Comparison of ENCODE assay signal across 8 cellular contexts in genomic region chr16:74296120-74296464, GRCh38. TPM values are rescaled to one million over a fixed set of nuclear protein-coding genes. Genes with fewer than 3 reads are reported as not detected.
DNase-seq lines count a peak whose midpoint lies in the region; ATAC-seq and TF ChIP-seq lines count a peak whose summit lies in the region.

No MANE protein-coding gene starts in this region.

- no peak overlapping the region for H4K91ac ChIP-seq in neuronal stem cell (ENCODE audit: low read depth, low read length, poor library complexity)

- ATAC-seq in HG02678 (IDR thresholded peaks at IDR 0.05; ENCODE audit: unreplicated experiment), result peak; percentile 17
- ATAC-seq in PC-3, result no peak; the same call in 1 of the 2 replicates

- H2AK5ac ChIP-seq in neuronal stem cell (ENCODE audit: low read depth, low read length), result no peak overlapping the region

- peak overlapping the region; percentile 99 for H2AFZ ChIP-seq in PC-3 (ENCODE audit: low read length)
- peak overlapping the region; percentile 86 for H2AFZ ChIP-seq in neuronal stem cell (ENCODE audit: low read length)

- H3K36me3 Mint-ChIP-seq in endothelial cell (ENCODE audit: low read depth, unreplicated experiment), result peaks cover 3% of the 10 kb centered on the region

- no peaks in the 10 kb centered on the region for H3F3A ChIP-seq in PC-3 (ENCODE audit: low read length, unreplicated experiment)

- H3K27ac ChIP-seq in PC-3 (ENCODE audit: low read length), result peak overlapping the region; percentile 88
- no peak overlapping the region for H3K27ac ChIP-seq in neuronal stem cell (replicated peaks; ENCODE audit: low read length)

- no peak overlapping the region for H2BK12ac ChIP-seq in neuronal stem cell (ENCODE audit: low read length)

- peak overlapping the region; percentile 96 for H3K4me2 ChIP-seq in PC-3 (ENCODE audit: low read length)
- H3K4me2 ChIP-seq in neuronal stem cell (ENCODE audit: insufficient read depth, low read length, poor library complexity, severe bottlenecking), result peak overlapping the region; percentile 55

- H3K9me3 ChIP-seq in PC-3 (ENCODE audit: low read length) (no peaks in the 10 kb centered on the region), neuronal stem cell (replicated peaks in 1 of 2; ENCODE audit: control insufficient read depth in 2 of 2, insufficient read depth in 1 of 2, low read depth in 1 of 2, low read length in 2 of 2) (peaks cover 0 to 2% of the 10 kb centered on the region in 2 donors)

- TF ChIP-seq CTCF in PC-3 (conservative IDR thresholded peaks at IDR 0.05; ENCODE audit: low read depth, low read length), result no peak
- TF ChIP-seq CTCF in endothelial cell (IDR thresholded peaks at IDR 0.05; ENCODE audit: unreplicated experiment), result no peak

- H3K79me1 ChIP-seq in neuronal stem cell (ENCODE audit: low read depth, low read length), result peaks cover 7% of the 10 kb centered on the region

- H3K27ac Mint-ChIP-seq in endothelial cell (ENCODE audit: unreplicated experiment), result peak overlapping the region; percentile 94

- BruUV-seq in PC-3 (replicated peaks; lab: Mats Ljungman, UMichigan), result TSS peak; percentile 77

- intact Hi-C loops in PC-3 (cut with micrococcal nuclease), result no loop called here

- DNase-seq in DMS53 treated with DMSO at 0.1 percent for 48 hours (lab: John Stamatoyannopoulos, UW; ENCODE audit: unreplicated experiment) (peak; percentile 50), DMS53 (lab: John Stamatoyannopoulos, UW) (no peak), PC-3 (no peak), endothelial cell (ENCODE audit: low spot score) (no peak), neuronal stem cell (ENCODE audit: low spot score) (peak; percentile 12), NCI-H69 (lab: John Stamatoyannopoulos, UW) (no peak), ureter (ENCODE audit: low spot score) (no peak)

- H3K18ac ChIP-seq in neuronal stem cell (ENCODE audit: low read length), result no peak overlapping the region

- H3K4me1 ChIP-seq in PC-3 (ENCODE audit: insufficient read depth, low read length), result peaks cover 22% of the 10 kb centered on the region
- peaks cover 0 to 4% of the 10 kb centered on the region in 2 donors for H3K4me1 ChIP-seq in neuronal stem cell (ENCODE audit: control insufficient read depth in 2 of 2, insufficient read depth in 1 of 2, low read depth in 1 of 2, low read length in 2 of 2)

- WGBS in neuronal stem cell (ENCODE audit: extremely low coverage in 2 of 2, insufficient read length in 2 of 2, insufficient replicate concordance in 1 of 2), 2 donors, result no CpG with 5 or more reads among the region's 10 CpGs

- CTCF ChIA-PET in PC-3 (lab: Charles Lee), result no interaction called here

- peaks cover 7% of the 10 kb centered on the region for H3K27me3 Mint-ChIP-seq in endothelial cell (ENCODE audit: unreplicated experiment)

- no peaks in the 10 kb centered on the region for H3K9me2 ChIP-seq in PC-3 (replicated peaks; ENCODE audit: low read length)

- H3K9ac ChIP-seq in PC-3 (ENCODE audit: low read length) (peak overlapping the region; percentile 100), neuronal stem cell (ENCODE audit: low read depth, low read length, poor library complexity) (no peak overlapping the region)

- peaks cover 21% of the 10 kb centered on the region for H4K20me1 ChIP-seq in PC-3 (ENCODE audit: low read length)

- peak overlapping the region; percentile 90 for H3K4me3 Mint-ChIP-seq in endothelial cell (ENCODE audit: unreplicated experiment)

- peaks cover 29% of the 10 kb centered on the region; the same call in 1 of the 2 replicates for H3K36me3 ChIP-seq in PC-3 (ENCODE audit: low read depth, low read length)
- H3K36me3 ChIP-seq in neuronal stem cell (replicated peaks in 1 of 2; ENCODE audit: control insufficient read depth in 2 of 2, insufficient read depth in 2 of 2, low read length in 2 of 2), result peaks cover 9 to 31% of the 10 kb centered on the region in 2 donors

- no peak overlapping the region for H2BK120ac ChIP-seq in neuronal stem cell (ENCODE audit: low read depth, low read length)

- no peak overlapping the region for H4K8ac ChIP-seq in neuronal stem cell (ENCODE audit: low read depth, low read length)

- H3K27me3 ChIP-seq in PC-3 (ENCODE audit: low read length), result no peaks in the 10 kb centered on the region
- H3K27me3 ChIP-seq in neuronal stem cell (ENCODE audit: control insufficient read depth in 3 of 3, insufficient read depth in 3 of 3, low read depth in 1 of 3, low read length in 3 of 3), result no peaks in the 10 kb centered on the region

- POLR2A ChIA-PET in PC-3 (lab: Charles Lee; ENCODE audit: unreplicated experiment), result no interaction called here

- H3K23ac ChIP-seq in neuronal stem cell (ENCODE audit: low read depth, low read length, poor library complexity), result no peak overlapping the region

- no peak overlapping the region for H2BK5ac ChIP-seq in neuronal stem cell (ENCODE audit: low read length)

- H3K79me2 ChIP-seq in PC-3 (ENCODE audit: low read length), result peaks cover 40% of the 10 kb centered on the region

- H3K4me3 ChIP-seq in PC-3 (ENCODE audit: low read length), result peak overlapping the region; percentile 95
- peak overlapping the region in 1 of 2 donors; percentile 94 for H3K4me3 ChIP-seq in neuronal stem cell (ENCODE audit: low read length in 2 of 2)

- peaks cover 12% of the 10 kb centered on the region for H3K4me1 Mint-ChIP-seq in endothelial cell (ENCODE audit: unreplicated experiment)

- no peak overlapping the region for H3K4ac ChIP-seq in neuronal stem cell (ENCODE audit: low read length)

- H3K14ac ChIP-seq in neuronal stem cell (ENCODE audit: low read length), result no peak overlapping the region

- no peaks in the 10 kb centered on the region for H3K9me3 Mint-ChIP-seq in endothelial cell (ENCODE audit: unreplicated experiment)

- H2BK15ac ChIP-seq in neuronal stem cell (ENCODE audit: low read length), result no peak overlapping the region

RNA-seq across cellular contexts. Expression of gene PSMD7, which starts 0.5 kb away (rescaled TPM):
- 70.3 and 75.3 TPM in 2 replicates for total RNA-seq in PC-3 (2014; rRNA removed)
- total RNA-seq in endothelial cell (ENCODE audit: unreplicated experiment), result 82.4 TPM
- polyA plus RNA-seq in neuronal stem cell (2013, experiment 1 of 2), result 110 TPM
- polyA plus RNA-seq in neuronal stem cell (2013, experiment 2 of 2), result 113 TPM
- 83.3 TPM for total RNA-seq in ureter

Comparison
In these comparisons a context has a peak if more than half of its experiments do, and no peak if none do; other contexts are left out.
1. DNase-seq: peak in DMS53 treated with DMSO at 0.1 percent for 48 hours (single experiment) and neuronal stem cell (single experiment); none in DMS53 (single experiment), PC-3 (single experiment), endothelial cell (single experiment), NCI-H69 (single experiment) and ureter (single experiment).